ENCODE assay signal across 9 cellular contexts in the genomic region with DNA sequence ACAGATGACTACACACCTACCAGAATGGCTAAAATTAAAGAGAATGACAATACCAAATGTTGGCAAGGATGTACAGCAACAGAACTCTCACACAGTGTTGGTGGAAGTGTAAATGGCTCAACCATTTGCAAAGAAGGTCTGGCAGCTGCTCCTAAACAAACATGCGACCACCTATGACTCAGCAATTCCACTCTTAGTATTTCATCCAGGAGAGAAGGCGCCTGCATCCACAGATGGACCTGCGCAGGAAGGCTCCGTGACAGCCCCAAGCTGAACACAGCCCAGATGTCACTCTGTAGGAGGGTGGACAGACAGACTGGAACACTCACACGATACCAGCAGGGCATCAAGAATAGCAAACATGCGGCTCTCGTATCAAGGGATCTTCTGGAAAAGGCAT. TPM values are rescaled to one million over a fixed set of nuclear protein-coding genes. Genes with fewer than 3 reads are reported as not detected.
DNase-seq lines count a peak whose midpoint lies in the region; ATAC-seq and TF ChIP-seq lines count a peak whose summit lies in the region.
"Had no signal": no experiment of that assay in that cellular context is flagged by ENCODE, and none has a peak within 500 bp of the region (broad histone marks: within the 10 kb centered on the region; RNA-seq: fewer than 3 reads in every experiment).

No MANE protein-coding gene starts in this region.

- no peaks in the 10 kb centered on the region for H3K9me3 Mint-ChIP-seq in central memory CD8-positive, alpha-beta T cell
- H3K9me3 Mint-ChIP-seq in nephron progenitor cell = no peaks in the 10 kb centered on the region

- peaks cover 13% of the 10 kb centered on the region for H3K36me3 Mint-ChIP-seq in central memory CD8-positive, alpha-beta T cell (ENCODE audit: insufficient read depth)
- peaks cover 47% of the 10 kb centered on the region for H3K36me3 Mint-ChIP-seq in nephron progenitor cell (ENCODE audit: low read depth)

- H3K9me3 ChIP-seq in esophagus squamous epithelium = no peaks in the 10 kb centered on the region

- peaks cover 13 to 45% (median 13%) of the 10 kb centered on the region in 3 donors for H3K36me3 ChIP-seq in esophagus squamous epithelium

- no peaks in the 10 kb centered on the region for H3K27me3 Mint-ChIP-seq in central memory CD8-positive, alpha-beta T cell
- no peaks in the 10 kb centered on the region for H3K27me3 Mint-ChIP-seq in nephron progenitor cell (ENCODE audit: low read depth, poor library complexity)

- peaks cover 73% of the 10 kb centered on the region for H3K4me1 Mint-ChIP-seq in central memory CD8-positive, alpha-beta T cell
- H3K4me1 Mint-ChIP-seq in nephron progenitor cell = peaks cover 60% of the 10 kb centered on the region

- no peaks in the 10 kb centered on the region for H3K27me3 ChIP-seq in esophagus squamous epithelium

- no peak overlapping the region for H3K4me3 ChIP-seq in esophagus squamous epithelium

- no peak for TF ChIP-seq POLR2A in esophagus squamous epithelium (IDR thresholded peaks at IDR 0.05)

- intact Hi-C loops in esophagus squamous epithelium (cut with DNase I) = no loop called here

- in situ Hi-C loops in G401 (cut with HindIII; ENCODE audit: low sequenced_read_pairs) = no loop called here

- WGBS in esophagus squamous epithelium, 2 donors = 75 to 77% methylated on average over 6 to 7 of the region's 7 CpGs

- DNase-seq in G401 (ENCODE audit: low spot score) (peak; percentile 44), NCI-H2227 treated with DMSO at 0.1 percent for 48 hours (lab: John Stamatoyannopoulos, UW) (peak; percentile 29), nephron progenitor cell (no peak), esophagus squamous epithelium (lab: John Stamatoyannopoulos, UW) (no peak), left lobe of liver (ENCODE audit: low spot score) (no peak), HK-2 (ENCODE audit: unreplicated experiment) (no peak)
- DNase-seq in central memory CD8-positive, alpha-beta T cell (ENCODE audit: low spot score in 2 of 2) = no peak
- DNase-seq in stimulated activated CD4-positive, alpha-beta T cell treated with anti-CD3 and anti-CD28 coated beads, Interleukin-2, amount 100 ng/mL, for 48 hours = no peak
- DNase-seq: left cardiac atrium had no signal

- no peak for ATAC-seq in central memory CD8-positive, alpha-beta T cell (replicated peaks; ENCODE audit: extremely low read depth, poor library complexity, severe bottlenecking)
- ATAC-seq in left lobe of liver = no peak

- peak overlapping the region; percentile 83 for H3K27ac Mint-ChIP-seq in central memory CD8-positive, alpha-beta T cell (ENCODE audit: low read depth)
- H3K27ac Mint-ChIP-seq in nephron progenitor cell = peak overlapping the region; percentile 90

- TF ChIP-seq CTCF in nephron progenitor cell (IDR thresholded peaks at IDR 0.05) = no peak
- no peak for TF ChIP-seq CTCF in esophagus squamous epithelium (IDR thresholded peaks at IDR 0.05)

- H3K4me3 Mint-ChIP-seq in central memory CD8-positive, alpha-beta T cell = peak overlapping the region; percentile 62
- H3K4me3 Mint-ChIP-seq in nephron progenitor cell = no peak overlapping the region

- H3K27ac ChIP-seq in esophagus squamous epithelium = no peak overlapping the region

- peaks cover 17 to 70% (median 44%) of the 10 kb centered on the region in 3 donors for H3K4me1 ChIP-seq in esophagus squamous epithelium

RNA-seq across cellular contexts. Expression of gene PTTG1IP, which starts 6.7 kb away (rescaled TPM):
- total RNA-seq in G401 (2014; rRNA removed; shearing (Covaris generic)) = 172 and 243 TPM in 2 replicates
- 100 to 1,000 TPM in 3 of 4 donors, 10 to 100 TPM in 1; 83.1 to 132 (median 114) TPM for total RNA-seq in esophagus squamous epithelium
- total RNA-seq in left lobe of liver = 73.9 TPM

RNA-seq across cellular contexts. Expression of gene SUMO3, which starts 48.9 kb away (rescaled TPM):
- total RNA-seq in G401 (2014; rRNA removed; shearing (Covaris generic)) = 54.2 and 59.0 TPM in 2 replicates
- total RNA-seq in esophagus squamous epithelium (10 to 100 TPM; 22.9 to 55.0 (median 46.5) TPM), left lobe of liver (32.2 TPM)

RNA-seq across cellular contexts. Expression of gene ITGB2, which starts 53.9 kb away (rescaled TPM):
- total RNA-seq in G401 (2014; rRNA removed; shearing (Covaris generic)) = not detected in 2 replicates
- 10 to 100 TPM in 2 of 4 donors, 1 to 10 TPM in 2; 6.6 to 47.1 (median 18.5) TPM for total RNA-seq in esophagus squamous epithelium
- total RNA-seq in left lobe of liver = 13.6 TPM

Comparison
In these comparisons a context has a peak if more than half of its experiments do, and no peak if none do; other contexts are left out.
1. DNase-seq: peak in G401 (single experiment) and NCI-H2227 treated with DMSO at 0.1 percent for 48 hours (single experiment); none in central memory CD8-positive, alpha-beta T cell (0 of 2), nephron progenitor cell (single experiment), stimulated activated CD4-positive, alpha-beta T cell treated with anti-CD3 and anti-CD28 coated beads, Interleukin-2, amount 100 ng/mL, for 48 hours (0 of 2), esophagus squamous epithelium (single experiment), left lobe of liver (single experiment) and HK-2 (single experiment).